ENCODE assay signal across 8 cellular contexts in genomic region chr1:35642472-35642955, GRCh38. TPM values are rescaled to one million over a fixed set of nuclear protein-coding genes. Genes with fewer than 3 reads are reported as not detected.
A peak's percentile ranks its signal among the peaks of the same experiment; 100 is the strongest.
DNase-seq lines count a peak whose midpoint lies in the region; ATAC-seq and TF ChIP-seq lines count a peak whose summit lies in the region.

No MANE protein-coding gene starts in this region.

- H3K27ac Mint-ChIP-seq in neural crest cell (ENCODE audit: unreplicated experiment): no peak overlapping the region

- BruUV-seq in mammary epithelial cell (replicated peaks; lab: Mats Ljungman, UMichigan): no TSS peak

- dilution Hi-C loops in mammary epithelial cell (cut with HindIII; ENCODE audit: low sequenced_read_pairs): no loop called here

- H3K36me3 Mint-ChIP-seq in neural crest cell (ENCODE audit: low read depth): peaks cover 2% of the 10 kb centered on the region

- H3K4me2 ChIP-seq in mammary epithelial cell (ENCODE audit: insufficient read depth, low read depth, low read length): peak overlapping the region; percentile 80

- no peak for TF ChIP-seq CTCF in mammary epithelial cell (conservative IDR thresholded peaks at IDR 0.05 in 1 of 2, IDR thresholded peaks at IDR 0.05 in 1 of 2; ENCODE audit: extremely low read depth in 1 of 2, insufficient read depth in 1 of 2, low read depth in 1 of 2, low read length in 2 of 2)
- TF ChIP-seq CTCF in neural crest cell (conservative IDR thresholded peaks at IDR 0.05): no peak
- no peak for TF ChIP-seq CTCF in GM10248 (IDR thresholded peaks at IDR 0.05; ENCODE audit: control extremely low read depth, extremely low read depth, low read depth, missing control alignments)

- peak overlapping the region; percentile 98 for H3K27ac ChIP-seq in mammary epithelial cell (ENCODE audit: insufficient read depth, low read depth, low read length)

- peaks cover 34% of the 10 kb centered on the region for H3K4me1 Mint-ChIP-seq in neural crest cell

- no peak for ATAC-seq in HG03354 (IDR thresholded peaks at IDR 0.05; ENCODE audit: poor library complexity, severe bottlenecking, unreplicated experiment)

- DNase-seq in ELF-1 (ENCODE audit: low read depth, low spot score) (peak; percentile 15), NCI-H2227 treated with DMSO at 0.1 percent for 48 hours (lab: John Stamatoyannopoulos, UW) (peak; percentile 43), mammary epithelial cell (no peak), neural crest cell (ENCODE audit: low read depth, low spot score) (no peak), NCI-H446 (lab: John Stamatoyannopoulos, UW) (no peak), GM10248 (ENCODE audit: extremely low spot score) (no peak), NCI-H526 treated with DMSO at 0.1 percent for 48 hours (lab: John Stamatoyannopoulos, UW) (no peak)

- H3K9me3 Mint-ChIP-seq in neural crest cell: no peaks in the 10 kb centered on the region

- peak overlapping the region; percentile 79 to 99 (median 87) for H3K4me3 ChIP-seq in mammary epithelial cell (replicated peaks in 1 of 3; ENCODE audit: insufficient read depth in 1 of 3, low read depth in 2 of 3, low read length in 3 of 3)

- WGBS in mammary epithelial cell (ENCODE audit: low coverage, missing lambda C conversion rate): 3% methylated on average over 14 of the region's 14 CpGs

- POLR2A ChIA-PET in GM10248 (lab: Yijun Ruan, JAX): interaction anchor here (0.7 kb wide), 1 partner anchor 1119 kb away, joined by 7 read pairs; no protein-coding TSS in a partner anchor

- H3K27me3 Mint-ChIP-seq in neural crest cell (ENCODE audit: low read depth): peaks cover 53% of the 10 kb centered on the region

- intact Hi-C loops in mammary epithelial cell (cut with micrococcal nuclease): no loop called here

- peak overlapping the region; percentile 100 for H3K4me3 Mint-ChIP-seq in neural crest cell

- H3K36me3 ChIP-seq in mammary epithelial cell (ENCODE audit: insufficient read depth, low read length): no peaks in the 10 kb centered on the region

- H3K9me3 ChIP-seq in mammary epithelial cell (replicated peaks; ENCODE audit: insufficient read depth, low read length): no peaks in the 10 kb centered on the region

- in situ Hi-C loops in mammary epithelial cell (cut with MboI; ENCODE audit: low sequenced_read_pairs in 2 of 2): no loop called here

- CTCF ChIA-PET in mammary epithelial cell (lab: Charles Lee; ENCODE audit: low non-redundant PET) (interaction anchor here (0.6 kb wide), 1 partner anchor 73 kb away, joined by 3 read pairs; no protein-coding TSS in a partner anchor), GM10248 (lab: Yijun Ruan, JAX) (interaction anchor here (0.7 to 1.1 kb wide), 2 partner anchors 72 to 84 kb away, joined by 3 to 5 read pairs; no protein-coding TSS in a partner anchor)

- peaks cover 37% of the 10 kb centered on the region for H3K79me2 ChIP-seq in mammary epithelial cell (ENCODE audit: insufficient read depth, low read length)

- H3K9ac ChIP-seq in mammary epithelial cell (ENCODE audit: insufficient read depth, low read length): peak overlapping the region; percentile 99

- H3K27me3 ChIP-seq in mammary epithelial cell (ENCODE audit: insufficient read depth, low read length): peaks cover 2% of the 10 kb centered on the region

- peaks cover 9% of the 10 kb centered on the region for H3K4me1 ChIP-seq in mammary epithelial cell (ENCODE audit: insufficient read depth, low read length)

- H4K20me1 ChIP-seq in mammary epithelial cell (ENCODE audit: insufficient read depth, low read length): no peaks in the 10 kb centered on the region

- H2AFZ ChIP-seq in mammary epithelial cell (ENCODE audit: low read depth, low read length): peak overlapping the region; percentile 84

RNA-seq across cellular contexts. Expression of gene PSMB2, which starts 1.2 kb away (rescaled TPM):
- total RNA-seq in mammary epithelial cell: 10 to 100 TPM; 24.3 to 82.1 TPM
- 76.3 TPM for polyA plus RNA-seq in mammary epithelial cell
- polyA minus RNA-seq in mammary epithelial cell: 164 TPM
- 104 and 105 TPM in 2 replicates for total RNA-seq in neural crest cell

Comparison
In these comparisons a context has a peak if more than half of its experiments do, and no peak if none do; other contexts are left out.
1. DNase-seq: peak in ELF-1 (single experiment) and NCI-H2227 treated with DMSO at 0.1 percent for 48 hours (single experiment); none in mammary epithelial cell (single experiment), neural crest cell (single experiment), NCI-H446 (0 of 2), GM10248 (single experiment) and NCI-H526 treated with DMSO at 0.1 percent for 48 hours (single experiment).